In genomic region chr6:71510856-71511255, GRCh38 we compare ENCODE assay signal across 9 cellular contexts.
DNase-seq lines count a peak whose midpoint lies in the region; ATAC-seq and TF ChIP-seq lines count a peak whose summit lies in the region.
"Had no signal": no experiment of that assay in that cellular context is flagged by ENCODE, and none has a peak within 500 bp of the region (broad histone marks: within the 10 kb centered on the region; RNA-seq: fewer than 3 reads in every experiment).

No MANE protein-coding gene starts in this region.

- no peaks in the 10 kb centered on the region for H3K4me1 Mint-ChIP-seq in activated T-cell treated with anti-CD3 and anti-CD28 coated beads, Interleukin-2, amount 50 U/mL, for 4 hours (ENCODE audit: low read depth)
- H3K4me1 Mint-ChIP-seq: CD4-positive, CD25-positive, alpha-beta regulatory T cell had no signal

- H3K4me3 ChIP-seq in osteoblast (ENCODE audit: insufficient read depth, low read length) = no peak overlapping the region
- H3K4me3 ChIP-seq: A549; BLaER1 treated with 17β-estradiol and CSF1 and Interleukin-3, amounts not matched to agents 10 nM and 100 nM had no signal

- TF ChIP-seq CTCF in osteoblast (IDR thresholded peaks at IDR 0.05; ENCODE audit: extremely low read depth, low read depth, low read length) (no peak), omental fat pad (IDR thresholded peaks at IDR 0.05) (no peak)

- H3K4me3 Mint-ChIP-seq in activated T-cell treated with anti-CD3 and anti-CD28 coated beads, Interleukin-2, amount 50 U/mL, for 4 hours = no peak overlapping the region
- H3K4me3 Mint-ChIP-seq: CD4-positive, CD25-positive, alpha-beta regulatory T cell had no signal

- peaks cover 7% of the 10 kb centered on the region for H3K4me1 ChIP-seq in osteoblast (ENCODE audit: insufficient read depth, low read length)

- peaks cover 3% of the 10 kb centered on the region for H3K27me3 Mint-ChIP-seq in activated T-cell treated with anti-CD3 and anti-CD28 coated beads, Interleukin-2, amount 50 U/mL, for 4 hours (ENCODE audit: low read depth)
- H3K27me3 Mint-ChIP-seq: CD4-positive, CD25-positive, alpha-beta regulatory T cell had no signal

- H3K9me3 ChIP-seq in osteoblast (ENCODE audit: low read depth, low read length) = no peaks in the 10 kb centered on the region
- H3K9me3 ChIP-seq: A549 had no signal

- no peaks in the 10 kb centered on the region for H4K20me1 ChIP-seq in osteoblast (ENCODE audit: insufficient read depth, low read length)
- H4K20me1 ChIP-seq: BLaER1 treated with 17β-estradiol and CSF1 and Interleukin-3, amounts not matched to agents 10 nM and 100 nM had no signal

- H3K27me3 ChIP-seq in osteoblast (ENCODE audit: insufficient read depth, low read length) = no peaks in the 10 kb centered on the region
- H3K27me3 ChIP-seq: BLaER1 treated with 17β-estradiol and CSF1 and Interleukin-3, amounts not matched to agents 10 nM and 100 nM had no signal

- no peak overlapping the region for H3K4me2 ChIP-seq in osteoblast (ENCODE audit: insufficient read depth, low read length)
- H3K4me2 ChIP-seq: A549 had no signal

- H3K9me3 Mint-ChIP-seq in activated T-cell treated with anti-CD3 and anti-CD28 coated beads, Interleukin-2, amount 50 U/mL, for 4 hours = no peaks in the 10 kb centered on the region

- DNase-seq in HCEC 1CT (peak; percentile 29), kidney tubule cell (ENCODE audit: low spot score) (peak; percentile 53), osteoblast (ENCODE audit: insufficient read length, low spot score, missing footprints) (no peak), NCI-H2227 (lab: John Stamatoyannopoulos, UW; ENCODE audit: unreplicated experiment) (no peak), omental fat pad (ENCODE audit: low spot score) (no peak)
- DNase-seq in activated T-cell treated with anti-CD3 and anti-CD28 coated beads, Interleukin-2, amount 50 U/mL, for 4 hours = no peak
- DNase-seq: CD4-positive, CD25-positive, alpha-beta regulatory T cell had no signal

- no peak for ATAC-seq in activated T-cell treated with anti-CD3 and anti-CD28 coated beads, Interleukin-2, amount 50 U/mL, for 4 hours
- ATAC-seq in omental fat pad (ENCODE audit: low FRiP score) = no peak

- H3K36me3 Mint-ChIP-seq in activated T-cell treated with anti-CD3 and anti-CD28 coated beads, Interleukin-2, amount 50 U/mL, for 4 hours (ENCODE audit: insufficient read depth) = no peaks in the 10 kb centered on the region
- H3K36me3 Mint-ChIP-seq: CD4-positive, CD25-positive, alpha-beta regulatory T cell had no signal

- H3K79me2 ChIP-seq in osteoblast (ENCODE audit: insufficient read depth, low read length) = no peaks in the 10 kb centered on the region

- no peak overlapping the region for H3K27ac ChIP-seq in osteoblast (ENCODE audit: low read depth, low read length)
- H3K27ac ChIP-seq: A549; BLaER1 treated with 17β-estradiol and CSF1 and Interleukin-3, amounts not matched to agents 10 nM and 100 nM had no signal

- no peaks in the 10 kb centered on the region for H3K36me3 ChIP-seq in osteoblast (ENCODE audit: insufficient read depth, low read length)
- H3K36me3 ChIP-seq: BLaER1 treated with 17β-estradiol and CSF1 and Interleukin-3, amounts not matched to agents 10 nM and 100 nM had no signal

- H2AFZ ChIP-seq in osteoblast (ENCODE audit: low read length) = peak overlapping the region; percentile 82

Comparison
In these comparisons a context has a peak if more than half of its experiments do, and no peak if none do; other contexts are left out.
1. DNase-seq: peak in HCEC 1CT (single experiment) and kidney tubule cell (single experiment); none in osteoblast (single experiment), NCI-H2227 (single experiment), activated T-cell treated with anti-CD3 and anti-CD28 coated beads, Interleukin-2, amount 50 U/mL, for 4 hours (single experiment) and omental fat pad (single experiment).